ENCODE assay signal across 8 cellular contexts in genomic region chr14:21383848-21384493, GRCh38. TPM values are rescaled to one million over a fixed set of nuclear protein-coding genes. Genes with fewer than 3 reads are reported as not detected.
DNase-seq lines count a peak whose midpoint lies in the region; ATAC-seq, FAIRE-seq and TF ChIP-seq lines count a peak whose summit lies in the region.

Gene SUPT16H, minus strand, starts transcription at chr14:21384019. Its CDS starts 92 bp downstream, at chr14:21383927.

- intact Hi-C loops in left ventricle myocardium superior (cut with micrococcal nuclease), result loop anchor here (10.0 kb wide), 1 partner anchor 149 kb away; no protein-coding TSS in a partner anchor
- intact Hi-C loops in psoas muscle (cut with DNase I), result loop anchor here (5.0 to 10.0 kb wide), 4 partner anchors 91 to 149 kb away; partner anchors contain the start of genes RAB2B (in 2 of the 2), TOX4 (in 2 of the 2) and HNRNPC (in 1 of the 2)

- H3K27ac ChIP-seq in angular gyrus (ENCODE audit: low read depth, low read length) (peak within 1 kb of the TSS; percentile 96), psoas muscle (peak within 1 kb of the TSS; percentile 90)

- H3K4me1 ChIP-seq in psoas muscle, result peaks cover 25% of the 10 kb centered on the region

- H3K9me3 ChIP-seq in psoas muscle, result no peaks in the 10 kb centered on the region

- no peaks in the 10 kb centered on the region for H3K27me3 ChIP-seq in psoas muscle (ENCODE audit: insufficient read depth in 3 of 3, low read length in 2 of 3)

- H3K36me3 ChIP-seq in psoas muscle (ENCODE audit: insufficient read depth in 1 of 2, low read depth in 1 of 2), result peaks cover 0 to 39% of the 10 kb centered on the region in 2 donors

- ATAC-seq in GM18498 (IDR thresholded peaks at IDR 0.05; ENCODE audit: unreplicated experiment) (peak; percentile 92), HG02938 (IDR thresholded peaks at IDR 0.05; ENCODE audit: unreplicated experiment) (peak; percentile 87), left ventricle myocardium superior (peak; percentile 98), psoas muscle (peak; percentile 97 to 99 (median 99))

- no peak for FAIRE-seq in urothelium cell line (lab: Jason Lieb, UNC)

- WGBS in psoas muscle, 3 donors, result 0% methylated on average over 54 of the region's 54 CpGs

- DNase-seq in NCI-H187 (lab: John Stamatoyannopoulos, UW) (peak; percentile 94 to 97), T-helper 2 cell (peak; percentile 86 to 97 (median 91)), left ventricle myocardium superior (peak; percentile 97), psoas muscle (peak; percentile 96 to 98), urothelium cell line (ENCODE audit: low spot score) (peak; percentile 93)

- peak within 1 kb of the TSS; percentile 82 for H3K4me3 ChIP-seq in psoas muscle

- no peak for TF ChIP-seq CTCF in psoas muscle (IDR thresholded peaks at IDR 0.05)

RNA-seq across cellular contexts. Expression of gene SUPT16H, which starts in this region (rescaled TPM):
- 28.5 TPM for total RNA-seq in left ventricle myocardium superior
- 10 to 100 TPM; 23.6 to 29.2 (median 26.8) TPM for total RNA-seq in psoas muscle
- polyA plus RNA-seq in psoas muscle, result 10 to 100 TPM; 24.8 to 42.0 (median 32.2) TPM

Comparison
In these comparisons a context has a peak if more than half of its experiments do, and no peak if none do; other contexts are left out.
1. Peak in every context shown above with its lines: DNase-seq, ATAC-seq, H3K4me3 ChIP-seq and H3K27ac ChIP-seq.